ENCODE assay signal across 27 cellular contexts in genomic region chr10:67173787-67174186, GRCh38.
"Had no signal": no experiment of that assay in that cellular context is flagged by ENCODE, and none has a peak within 500 bp of the region (broad histone marks: within the 10 kb centered on the region; RNA-seq: fewer than 3 reads in every experiment).

No MANE protein-coding gene starts in this region.

- H3K27ac ChIP-seq: stomach, suprapubic skin, testis, thoracic aorta, thyroid gland, tibial artery, tibial nerve, transverse colon, upper lobe of left lung, upper lobe of right lung, uterus, vagina had no signal

- H3K4me3 ChIP-seq: stomach, suprapubic skin, testis, thoracic aorta, thyroid gland, tibial artery, tibial nerve, transverse colon, upper lobe of left lung, upper lobe of right lung, uterus, vagina had no signal

- H3K4me1 ChIP-seq: stomach, suprapubic skin, testis, thyroid gland, tibial artery, tibial nerve, transverse colon, upper lobe of left lung, upper lobe of right lung, uterus, vagina had no signal

- H3K9me3 ChIP-seq: testis, thoracic aorta, thyroid gland, tibial artery, transverse colon, uterus, vagina had no signal

- FAIRE-seq: urothelium cell line had no signal

- H3K27me3 ChIP-seq: stomach, suprapubic skin, testis, thyroid gland, tibial artery, tibial nerve, transverse colon, upper lobe of left lung, upper lobe of right lung, uterus, vagina had no signal

- DNase-seq: stimulated activated CD4-positive, alpha-beta T cell treated with anti-CD3 and anti-CD28 coated beads, Interleukin-2, amount 100 ng/mL, for 48 hours; stimulated activated CD4-positive, alpha-beta T cell treated with anti-CD3 and anti-CD28 coated beads, Interleukin-4, amount 100 ng/mL, for 1 hour; stimulated activated CD4-positive, alpha-beta T cell treated with anti-CD3 and anti-CD28 coated beads, Interleukin-4, amount 100 ng/mL, for 24 hours; stimulated activated CD4-positive, alpha-beta T cell treated with anti-CD3 and anti-CD28 coated beads, Interleukin-4, amount 100 ng/mL, for 4 hours; stimulated activated CD8-positive, alpha-beta memory T cell treated with anti-CD3 and anti-CD28 coated beads, Interleukin-4, amount 100 ng/mL, for 48 hours; stimulated activated naive B cell treated with anti-CD40 and anti-IgM and Interleukin-4, amounts not matched to agents 10 μg/mL and 1 μg/mL and 100 μg/mL, for 72 hours; stimulated activated naive CD4-positive, alpha-beta T cell; stimulated activated naive CD4-positive, alpha-beta T cell treated with Interleukin-2 at 50 U/mL for 16 hours; stimulated activated naive CD8-positive, alpha-beta T cell treated with anti-CD3 and anti-CD28 coated beads, Interleukin-15, amount 100 ng/mL, for 72 hours; stimulated activated naive CD8-positive, alpha-beta T cell treated with anti-CD3 and anti-CD28 coated beads, Interleukin-15, Interleukin-2, amounts not matched to agents 100 U/mL and 50 U/mL, for 24 hours; stomach; substantia nigra; testis; thyroid gland; tibial artery; transverse colon; trophoblast cell; upper lobe of left lung; upper lobe of right lung; uterus had no signal

- H3K36me3 ChIP-seq: stomach, suprapubic skin, thoracic aorta, thyroid gland, tibial artery, tibial nerve, transverse colon, upper lobe of left lung, upper lobe of right lung, uterus, vagina had no signal

- ATAC-seq: stimulated activated effector memory CD8-positive, alpha-beta T cell treated with anti-CD3 and anti-CD28 coated beads, Interleukin-12 subunit alpha, Interleukin-12 subunit beta, amount 100 ng/mL, for 72 hours; stimulated activated memory B cell treated with anti-CD40 and anti-IgM and Interleukin-4, amounts not matched to agents 10 μg/mL and 1 μg/mL and 100 μg/mL, for 72 hours; stimulated activated naive B cell treated with anti-CD40 and anti-IgM and Interleukin-4, amounts not matched to agents 10 μg/mL and 1 μg/mL and 100 μg/mL, for 72 hours; stimulated activated naive CD8-positive, alpha-beta T cell treated with anti-CD3 and anti-CD28 coated beads, Interleukin-15, amount 100 ng/mL, for 72 hours; stimulated activated naive CD8-positive, alpha-beta T cell treated with anti-CD3 and anti-CD28 coated beads, Interleukin-15, Interleukin-2, amounts not matched to agents 100 U/mL and 50 U/mL, for 24 hours; upper lobe of right lung had no signal
